Comparison of ENCODE assay signal across 19 cellular contexts in genomic region chr11:113615773-113616172, GRCh38.
DNase-seq lines count a peak whose midpoint lies in the region; ATAC-seq and TF ChIP-seq lines count a peak whose summit lies in the region.
"Had no signal": no experiment of that assay in that cellular context is flagged by ENCODE, and none has a peak within 500 bp of the region (broad histone marks: within the 10 kb centered on the region; RNA-seq: fewer than 3 reads in every experiment).

No MANE protein-coding gene starts in this region.

- no peak for ATAC-seq in GM21737 (IDR thresholded peaks at IDR 0.05; ENCODE audit: unreplicated experiment)
- ATAC-seq in HG02588 (IDR thresholded peaks at IDR 0.05; ENCODE audit: unreplicated experiment): no peak
- ATAC-seq: body of pancreas; natural killer cell treated with Interleukin-12 subunit alpha and Interleukin-12 subunit beta and Interleukin-15 and Interleukin-18, amount 100 ng/mL, for 72 hours; Panc1 had no signal

- no peak overlapping the region for H3K4me3 Mint-ChIP-seq in chondrocyte (ENCODE audit: unreplicated experiment)
- H3K4me3 Mint-ChIP-seq: activated naive CD8-positive, alpha-beta T cell; CD4-positive, CD25-positive, alpha-beta regulatory T cell; natural killer cell treated with Interleukin-12 subunit alpha and Interleukin-12 subunit beta and Interleukin-15 and Interleukin-18, amount 100 ng/mL, for 72 hours had no signal

- peaks cover 1% of the 10 kb centered on the region for H3K36me3 Mint-ChIP-seq in chondrocyte (ENCODE audit: low read depth)
- H3K36me3 Mint-ChIP-seq: activated naive CD8-positive, alpha-beta T cell; CD4-positive, CD25-positive, alpha-beta regulatory T cell had no signal

- no peak overlapping the region for H3K4me3 ChIP-seq in retinal pigment epithelial cell (ENCODE audit: low read length)
- H3K4me3 ChIP-seq: body of pancreas had no signal

- peaks cover 34% of the 10 kb centered on the region for H3K4me1 Mint-ChIP-seq in chondrocyte (ENCODE audit: low read depth)
- H3K4me1 Mint-ChIP-seq: CD4-positive, CD25-positive, alpha-beta regulatory T cell had no signal

- H3K9me3 Mint-ChIP-seq in chondrocyte (ENCODE audit: low read depth): peaks cover 10% of the 10 kb centered on the region

- peak overlapping the region; percentile 8 for H3K27ac Mint-ChIP-seq in chondrocyte (ENCODE audit: unreplicated experiment)
- H3K27ac Mint-ChIP-seq: activated naive CD8-positive, alpha-beta T cell; CD4-positive, CD25-positive, alpha-beta regulatory T cell; natural killer cell treated with Interleukin-12 subunit alpha and Interleukin-12 subunit beta and Interleukin-15 and Interleukin-18, amount 100 ng/mL, for 72 hours had no signal

- no peaks in the 10 kb centered on the region for H3K27me3 Mint-ChIP-seq in chondrocyte (ENCODE audit: low read depth)

- TF ChIP-seq CTCF in chondrocyte (IDR thresholded peaks at IDR 0.05): no peak
- TF ChIP-seq CTCF in retinal pigment epithelial cell (conservative IDR thresholded peaks at IDR 0.05; ENCODE audit: low read depth, low read length): no peak

- DNase-seq in EL: peak; percentile 74
- DNase-seq in NCI-H69 (lab: John Stamatoyannopoulos, UW): peak; percentile 50
- no peak for DNase-seq in chondrocyte (ENCODE audit: low spot score)
- DNase-seq in retinal pigment epithelial cell (ENCODE audit: low read depth): peak; percentile 8
- DNase-seq in NCI-H2081 treated with DMSO at 0.1 percent for 48 hours (lab: John Stamatoyannopoulos, UW): no peak
- DNase-seq: activated CD4-positive, alpha-beta T cell treated with anti-CD3 and anti-CD28 coated beads for 48 hours; body of pancreas; CD4-positive, CD25-positive, alpha-beta regulatory T cell; cortex of kidney; HCEC 1CT; midbrain; NCI-H1048; NCI-H446 treated with DMSO at 0.1 percent for 48 hours; substantia nigra had no signal

Comparison
In these comparisons a context has a peak if more than half of its experiments do, and no peak if none do; other contexts are left out.
1. DNase-seq: peak in EL (single experiment), NCI-H69 (single experiment) and retinal pigment epithelial cell (single experiment); none in chondrocyte (single experiment) and NCI-H2081 treated with DMSO at 0.1 percent for 48 hours (single experiment).